7 cellular contexts compared by ENCODE assay signal in the genomic region with DNA sequence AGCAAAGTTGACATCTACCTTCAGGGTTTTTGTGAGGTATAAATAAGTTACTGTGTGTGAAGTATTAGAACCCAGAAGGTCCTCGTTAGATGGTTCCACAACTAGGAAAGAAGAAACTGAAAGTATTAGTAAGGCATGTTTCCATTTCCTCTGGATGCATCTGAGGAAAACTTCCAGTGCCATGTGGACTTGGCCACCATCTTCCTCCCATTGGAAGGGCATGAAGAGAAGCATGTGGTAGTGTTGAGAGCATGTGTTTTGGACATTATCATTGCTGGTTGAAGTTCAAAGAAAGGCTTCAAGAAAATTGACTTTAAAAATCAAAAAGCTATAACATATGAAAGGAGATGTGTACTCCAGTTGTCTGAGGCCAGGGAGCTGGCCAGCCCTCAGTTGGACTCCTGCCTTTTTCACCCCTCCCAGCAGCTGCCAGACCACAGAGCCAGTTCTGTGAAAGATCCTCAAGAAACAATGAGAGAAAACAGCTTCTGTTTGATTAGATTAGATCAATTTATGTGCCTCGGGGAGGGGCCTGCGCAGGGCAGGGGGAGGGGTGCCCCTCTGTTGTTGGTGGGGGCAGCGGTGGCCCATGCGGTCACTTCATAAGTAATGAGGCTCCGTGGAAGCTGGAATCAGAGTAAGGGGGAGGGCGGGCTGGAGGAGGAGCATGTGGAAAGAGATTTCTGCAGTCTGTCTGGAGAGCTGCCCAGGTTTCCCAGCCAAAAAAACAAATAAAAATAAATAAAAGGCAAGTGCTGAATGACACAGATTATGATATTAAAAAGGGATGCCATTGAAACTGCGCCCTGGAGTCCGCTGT.
DNase-seq lines count a peak whose midpoint lies in the region; ATAC-seq, FAIRE-seq and TF ChIP-seq lines count a peak whose summit lies in the region.

No MANE protein-coding gene starts in this region.

- in situ Hi-C loops in G401 (cut with HindIII; ENCODE audit: low sequenced_read_pairs), result no loop called here

- H3K27me3 ChIP-seq in keratinocyte (ENCODE audit: control insufficient read depth, extremely low read depth, insufficient read depth, low read length) (no peaks in the 10 kb centered on the region), smooth muscle cell (ENCODE audit: low read depth) (no peaks in the 10 kb centered on the region)

- dilution Hi-C loops in keratinocyte (cut with MboI; ENCODE audit: extremely low pct_ligation_motif_present, low sequenced_read_pairs), result no loop called here

- WGBS in smooth muscle cell (ENCODE audit: low lambda C conversion rate), result 25% methylated on average over 9 of the region's 9 CpGs

- no peaks in the 10 kb centered on the region for H3K27me3 Mint-ChIP-seq in brain

- H3K36me3 ChIP-seq in keratinocyte (ENCODE audit: control insufficient read depth in 2 of 2, extremely low read depth in 1 of 2, insufficient read depth in 2 of 2, low read length in 2 of 2) (no peaks in the 10 kb centered on the region), smooth muscle cell (ENCODE audit: low read depth) (no peaks in the 10 kb centered on the region)

- no peak overlapping the region for H2AFZ ChIP-seq in keratinocyte (ENCODE audit: control insufficient read depth, low read length)
- no peak overlapping the region for H2AFZ ChIP-seq in smooth muscle cell (ENCODE audit: low read depth)

- H3K9me1 ChIP-seq in keratinocyte (ENCODE audit: control insufficient read depth, extremely low read depth, insufficient read depth, low read length), result no peaks in the 10 kb centered on the region

- H3K9me3 ChIP-seq in keratinocyte (ENCODE audit: control insufficient read depth, low read depth, low read length), result no peaks in the 10 kb centered on the region
- no peaks in the 10 kb centered on the region for H3K9me3 ChIP-seq in smooth muscle cell (replicated peaks; ENCODE audit: low read depth)

- no peak overlapping the region for H3K9ac ChIP-seq in keratinocyte (ENCODE audit: control insufficient read depth, extremely low read depth, insufficient read depth, low read length)
- H3K9ac ChIP-seq in smooth muscle cell (ENCODE audit: low read depth), result no peak overlapping the region

- H3K36me3 Mint-ChIP-seq in brain, result peaks cover 5% of the 10 kb centered on the region

- peaks cover 9% of the 10 kb centered on the region for H3F3A ChIP-seq in smooth muscle cell (ENCODE audit: low read depth)

- peaks cover 91% of the 10 kb centered on the region for H3K79me2 ChIP-seq in keratinocyte (ENCODE audit: control insufficient read depth, insufficient read depth, low read length)
- H3K79me2 ChIP-seq in smooth muscle cell (ENCODE audit: low read depth), result peaks cover 57% of the 10 kb centered on the region

- H3K27ac ChIP-seq in keratinocyte (ENCODE audit: control insufficient read depth, insufficient read depth, low read length) (peak overlapping the region; percentile 13), smooth muscle cell (ENCODE audit: low read depth) (no peak overlapping the region)

- H4K20me1 ChIP-seq in keratinocyte (ENCODE audit: control insufficient read depth, extremely low read depth, insufficient read depth, low read length) (peaks cover 4% of the 10 kb centered on the region), smooth muscle cell (ENCODE audit: low read depth) (peaks cover 100% of the 10 kb centered on the region)

- FAIRE-seq in keratinocyte (lab: Jason Lieb, UNC), result peak; percentile 26

- no peak for ATAC-seq in HG02885 (IDR thresholded peaks at IDR 0.05; ENCODE audit: poor library complexity, unreplicated experiment)
- no peak for ATAC-seq in HG03039 (IDR thresholded peaks at IDR 0.05; ENCODE audit: unreplicated experiment)

- no peak for TF ChIP-seq CTCF in brain (conservative IDR thresholded peaks at IDR 0.05)
- no peak for TF ChIP-seq CTCF in keratinocyte (optimal IDR thresholded peaks at IDR 0.05 in 1 of 3, IDR thresholded peaks at IDR 0.05 in 1 of 3, conservative IDR thresholded peaks at IDR 0.05 in 1 of 3; ENCODE audit: extremely low read depth in 1 of 3, insufficient read depth in 2 of 3, low read length in 3 of 3)
- TF ChIP-seq CTCF in smooth muscle cell (IDR thresholded peaks at IDR 0.05; ENCODE audit: borderline replicate concordance, insufficient read depth, poor library complexity, severe bottlenecking), result no peak

- H3K4me3 Mint-ChIP-seq in brain, result peak overlapping the region; percentile 81 to 88 (median 84)

- peak; percentile 83 for DNase-seq in G401 (ENCODE audit: low spot score)
- DNase-seq in NCI-H2227 (lab: John Stamatoyannopoulos, UW; ENCODE audit: unreplicated experiment), result peak; percentile 70
- no peak for DNase-seq in keratinocyte (ENCODE audit: low read depth, low spot score)
- peak; percentile 9 for DNase-seq in smooth muscle cell (lab: John Stamatoyannopoulos, UW; ENCODE audit: unreplicated experiment)

- peaks cover 13% of the 10 kb centered on the region for H3K4me1 ChIP-seq in keratinocyte (ENCODE audit: control insufficient read depth, extremely low read depth, insufficient read depth, low read length)
- H3K4me1 ChIP-seq in smooth muscle cell (ENCODE audit: low read depth), result peaks cover 39% of the 10 kb centered on the region

- H3K4me3 ChIP-seq in keratinocyte (ENCODE audit: control insufficient read depth in 2 of 3, extremely low read depth in 1 of 3, insufficient read depth in 2 of 3, low read depth in 1 of 3, low read length in 3 of 3), result no peak overlapping the region
- peak overlapping the region; percentile 48 for H3K4me3 ChIP-seq in smooth muscle cell

- peaks cover 68% of the 10 kb centered on the region for H3K4me1 Mint-ChIP-seq in brain

- H3K4me2 ChIP-seq in keratinocyte (ENCODE audit: control insufficient read depth, extremely low read depth, insufficient read depth, low read depth, low read length) (peak overlapping the region; percentile 55), smooth muscle cell (peak overlapping the region; percentile 87)

- peak overlapping the region; percentile 77 to 96 (median 91) for H3K27ac Mint-ChIP-seq in brain

- H3K9me3 Mint-ChIP-seq in brain, result no peaks in the 10 kb centered on the region
